ENCODE assay signal across 8 cellular contexts in the genomic region with DNA sequence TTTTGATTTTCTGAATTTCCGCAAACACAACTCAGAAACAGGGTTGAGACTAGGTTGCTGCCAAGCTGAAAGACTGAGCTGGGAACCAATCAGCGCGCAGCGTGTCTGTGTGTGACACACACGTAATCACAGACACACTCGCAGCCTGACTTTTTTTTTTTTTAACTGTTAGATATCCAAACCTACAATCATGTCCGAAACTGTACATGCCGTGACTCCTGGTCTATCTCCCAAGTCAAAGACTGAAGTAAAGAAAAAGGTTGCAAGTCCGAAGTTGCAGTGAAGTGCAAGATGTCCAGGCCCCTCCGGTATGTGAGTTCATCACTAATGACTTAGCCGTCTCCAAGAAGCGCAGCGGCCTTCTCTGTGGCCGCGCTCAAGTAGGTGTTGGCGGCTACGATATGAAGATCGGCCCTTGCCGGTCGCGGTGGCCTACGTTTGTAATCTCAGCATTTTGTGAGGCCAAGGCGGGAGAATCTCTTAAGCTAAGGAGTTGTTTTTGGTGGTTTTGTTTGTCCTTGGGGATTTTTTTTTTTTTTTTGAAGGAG.
DNase-seq lines count a peak whose midpoint lies in the region; ATAC-seq and TF ChIP-seq lines count a peak whose summit lies in the region.

No MANE protein-coding gene starts in this region.

- ATAC-seq in GM18868 (IDR thresholded peaks at IDR 0.05; ENCODE audit: unreplicated experiment) = peak; percentile 40
- peak; percentile 66 to 85 (median 81) for ATAC-seq in heart left ventricle

- H2AFZ ChIP-seq in KMS-11 (ENCODE audit: low read depth) (no peak overlapping the region), parathyroid adenoma (no peak overlapping the region)

- peak overlapping the region; percentile 87 for H3K27ac ChIP-seq in A673 (ENCODE audit: low read depth, low read length, poor library complexity, severe bottlenecking)
- H3K27ac ChIP-seq in KMS-11 = peak overlapping the region; percentile 99
- peak overlapping the region; percentile 30 to 96 (median 84) for H3K27ac ChIP-seq in heart left ventricle
- H3K27ac ChIP-seq in parathyroid adenoma = no peak overlapping the region

- DNase-seq in A673 (ENCODE audit: low spot score) (peak; percentile 90), T follicular helper cell (ENCODE audit: low read depth) (peak; percentile 85), amniotic stem cell (lab: John Stamatoyannopoulos, UW) (peak; percentile 79), heart left ventricle (peak; percentile 90 to 93 (median 92)), GM19238 (ENCODE audit: insufficient read length, low spot score) (no peak)

- peak overlapping the region; percentile 63 for H3K4me3 ChIP-seq in A673 (ENCODE audit: low read depth, low read length, poor library complexity, severe bottlenecking)
- no peak overlapping the region for H3K4me3 ChIP-seq in KMS-11 (IDR thresholded peaks at IDR 0.05; ENCODE audit: insufficient read depth, low read depth, low read length)
- peak overlapping the region in 11 of 12 donors; percentile 22 to 77 (median 70) for H3K4me3 ChIP-seq in heart left ventricle
- H3K4me3 ChIP-seq in parathyroid adenoma (ENCODE audit: low read depth, low read length) = peak overlapping the region; percentile 11

- POLR2A ChIA-PET in A673 (lab: Charles Lee; ENCODE audit: low non-redundant PET) = interaction anchor here (0.6 to 5.4 kb wide), 6 partner anchors 21 to 1696 kb away, joined by 3 to 85 read pairs (median 6); a partner anchor contains a TSS

- H3K9me3 ChIP-seq in A673 (ENCODE audit: low read depth, low read length, poor library complexity, severe bottlenecking) = no peaks in the 10 kb centered on the region
- no peaks in the 10 kb centered on the region for H3K9me3 ChIP-seq in heart left ventricle
- H3K9me3 ChIP-seq in parathyroid adenoma (ENCODE audit: control insufficient read depth, low read length) = no peaks in the 10 kb centered on the region

- CTCF ChIA-PET in A673 (lab: Charles Lee) = no interaction called here

- H3K36me3 ChIP-seq in A673 (ENCODE audit: insufficient read depth, low read length, poor library complexity, severe bottlenecking) (no peaks in the 10 kb centered on the region), KMS-11 (ENCODE audit: insufficient read depth) (no peaks in the 10 kb centered on the region), heart left ventricle (no peaks in the 10 kb centered on the region), parathyroid adenoma (ENCODE audit: control insufficient read depth, insufficient read depth, low read length) (no peaks in the 10 kb centered on the region)

- no peaks in the 10 kb centered on the region for H4K20me1 ChIP-seq in KMS-11 (ENCODE audit: insufficient read depth)

- H3K4me2 ChIP-seq in KMS-11 (peak overlapping the region; percentile 73), parathyroid adenoma (ENCODE audit: low read length) (peak overlapping the region; percentile 16)

- H3K4me1 ChIP-seq in A673 (ENCODE audit: insufficient read depth, low read length, poor library complexity, severe bottlenecking) = no peaks in the 10 kb centered on the region
- H3K4me1 ChIP-seq in KMS-11 (ENCODE audit: low read depth, poor library complexity, severe bottlenecking) = peaks cover 23% of the 10 kb centered on the region
- peaks cover 0 to 44% (median 20%) of the 10 kb centered on the region in 12 donors for H3K4me1 ChIP-seq in heart left ventricle
- no peaks in the 10 kb centered on the region for H3K4me1 ChIP-seq in parathyroid adenoma

- peak in 1 of 2 donors; percentile 5 for TF ChIP-seq POLR2A in heart left ventricle (IDR thresholded peaks at IDR 0.05)

- H3K9ac ChIP-seq in KMS-11 (peak overlapping the region; percentile 100), parathyroid adenoma (no peak overlapping the region)

- intact Hi-C loops in A673 (cut with micrococcal nuclease; ENCODE audit: unreplicated experiment) = loop anchor here (5.0 kb wide), 1 partner anchor 73 kb away; a partner anchor contains a TSS
- intact Hi-C loops in heart left ventricle (cut with DNase I) = loop anchor here in 7 of 10 donors (5.0 to 10.0 kb wide), 7 partner anchors 38 to 173 kb away; a partner anchor contains a TSS

- WGBS in heart left ventricle, 4 donors = 1 to 9% (median 2%) methylated on average over 23 of the region's 23 CpGs

- TF ChIP-seq CTCF in A673 (conservative IDR thresholded peaks at IDR 0.05; ENCODE audit: low read depth, low read length) (no peak), KMS-11 (conservative IDR thresholded peaks at IDR 0.05; ENCODE audit: low read depth, low read length) (no peak), heart left ventricle (IDR thresholded peaks at IDR 0.05) (no peak), parathyroid adenoma (IDR thresholded peaks at IDR 0.05) (no peak)

- no TSS peak for BruUV-seq in A673 (replicated peaks; lab: Mats Ljungman, UMichigan)

- H3K79me2 ChIP-seq in KMS-11 (ENCODE audit: insufficient read depth, low read depth) = peaks cover 53% of the 10 kb centered on the region
- H3K79me2 ChIP-seq in parathyroid adenoma = no peaks in the 10 kb centered on the region

- H3K27me3 ChIP-seq in A673 (replicated peaks; ENCODE audit: insufficient read depth, low read depth, low read length, poor library complexity) (no peaks in the 10 kb centered on the region), KMS-11 (ENCODE audit: insufficient read depth, low read depth) (no peaks in the 10 kb centered on the region), heart left ventricle (peaks cover 0 to 21% (median 0%) of the 10 kb centered on the region in 9 donors), parathyroid adenoma (ENCODE audit: control insufficient read depth, insufficient read depth, low read length) (no peaks in the 10 kb centered on the region)
